Comparison of ENCODE assay signal across 19 cellular contexts in genomic region chr4:4864940-4865704, GRCh38. TPM values are rescaled to one million over a fixed set of nuclear protein-coding genes. Genes with fewer than 3 reads are reported as not detected.
DNase-seq lines count a peak whose midpoint lies in the region; ATAC-seq and TF ChIP-seq lines count a peak whose summit lies in the region.
"Had no signal": no experiment of that assay in that cellular context is flagged by ENCODE, and none has a peak within 500 bp of the region (broad histone marks: within the 10 kb centered on the region; RNA-seq: fewer than 3 reads in every experiment).

No MANE protein-coding gene starts in this region.

- H3K9me3 Mint-ChIP-seq in memory B cell = peaks cover 4% of the 10 kb centered on the region
- H3K9me3 Mint-ChIP-seq: activated naive CD4-positive, alpha-beta T cell treated with anti-CD3 and anti-CD28 coated beads, Interleukin-2, amount 50 U/mL, for 24 hours had no signal

- no peak overlapping the region for H3K27ac ChIP-seq in thoracic aorta
- H3K27ac ChIP-seq: HL-60, upper lobe of right lung had no signal

- peaks cover 24% of the 10 kb centered on the region for H3K27me3 Mint-ChIP-seq in memory B cell

- ATAC-seq in memory B cell (ENCODE audit: low read depth) (no peak), thoracic aorta (ENCODE audit: insufficient number of reproducible peaks, low FRiP score, low read depth) (no peak)
- ATAC-seq: upper lobe of right lung had no signal

- H3K9me3 ChIP-seq in adipocyte (ENCODE audit: control insufficient read depth, low read length) (no peaks in the 10 kb centered on the region), thoracic aorta (no peaks in the 10 kb centered on the region)
- H3K9me3 ChIP-seq: HAP-1, upper lobe of right lung had no signal

- H3K27ac Mint-ChIP-seq in memory B cell = peak overlapping the region; percentile 59
- H3K27ac Mint-ChIP-seq: activated naive CD4-positive, alpha-beta T cell treated with anti-CD3 and anti-CD28 coated beads, Interleukin-2, amount 50 U/mL, for 24 hours had no signal

- DNase-seq in activated T-cell treated with anti-CD3 and anti-CD28 coated beads, Interleukin-2, amount 50 U/mL, for 48 hours = peak; percentile 24 to 25
- DNase-seq in activated T-cell treated with anti-CD3 and anti-CD28 coated beads for 4 hours (no peak), adipocyte (ENCODE audit: low read depth) (no peak), memory B cell (ENCODE audit: low spot score in 2 of 2) (no peak), thoracic aorta (ENCODE audit: low spot score) (no peak), anterior cingulate cortex (lab: John Stamatoyannopoulos, UW) (no peak), putamen (ENCODE audit: low spot score) (no peak)
- DNase-seq in activated effector memory CD4-positive, alpha-beta T cell treated with Interleukin-2 at 50 U/mL for 16 hours = no peak
- DNase-seq: activated CD4-positive, alpha-beta T cell treated with anti-CD3 and anti-CD28 coated beads, Interleukin-2, amount 50 U/mL, for 1 hour; dermis blood vessel endothelial cell; foreskin melanocyte; left cardiac atrium; NCI-H2171; nucleus accumbens; OCI-M1; upper lobe of right lung had no signal

- H3K9ac ChIP-seq in adipocyte (ENCODE audit: low read length) = peak overlapping the region; percentile 57

- H3K36me3 Mint-ChIP-seq in memory B cell = peaks cover 4% of the 10 kb centered on the region

- H3K27me3 ChIP-seq in adipocyte (replicated peaks; ENCODE audit: control insufficient read depth, insufficient read depth, low read length) (peaks cover 5% of the 10 kb centered on the region), thoracic aorta (replicated peaks; ENCODE audit: insufficient read depth) (peaks cover 17% of the 10 kb centered on the region)

- peak overlapping the region; percentile 71 for H3K4me3 ChIP-seq in adipocyte (ENCODE audit: low read length)
- peak overlapping the region; percentile 63 for H3K4me3 ChIP-seq in thoracic aorta
- H3K4me3 ChIP-seq: HAP-1, upper lobe of right lung had no signal

- no peak for TF ChIP-seq CTCF in thoracic aorta (IDR thresholded peaks at IDR 0.05)

- peaks cover 6% of the 10 kb centered on the region for H3K4me1 Mint-ChIP-seq in memory B cell

- H3K4me3 Mint-ChIP-seq in memory B cell = no peak overlapping the region
- H3K4me3 Mint-ChIP-seq: activated naive CD4-positive, alpha-beta T cell treated with anti-CD3 and anti-CD28 coated beads, Interleukin-2, amount 50 U/mL, for 24 hours had no signal

- H3K4me1 ChIP-seq in adipocyte (ENCODE audit: control insufficient read depth, insufficient read depth, low read length) (peaks cover 13% of the 10 kb centered on the region), thoracic aorta (ENCODE audit: control insufficient read depth in 1 of 2, low read depth in 2 of 2) (peaks cover 0 to 20% of the 10 kb centered on the region in 2 donors)
- H3K4me1 ChIP-seq: HAP-1 had no signal

- H3K36me3 ChIP-seq in adipocyte (ENCODE audit: control insufficient read depth, insufficient read depth, low read length, severe bottlenecking) (peaks cover 32% of the 10 kb centered on the region), thoracic aorta (peaks cover 7% of the 10 kb centered on the region)
- H3K36me3 ChIP-seq: upper lobe of right lung had no signal

RNA-seq across cellular contexts. Expression of gene MSX1, which starts 5.7 kb away (rescaled TPM):
- total RNA-seq in thoracic aorta = 10 to 100 TPM; 11.0 to 24.6 TPM

Comparison
In these comparisons a context has a peak if more than half of its experiments do, and no peak if none do; other contexts are left out.
1. DNase-seq: peak in activated T-cell treated with anti-CD3 and anti-CD28 coated beads, Interleukin-2, amount 50 U/mL, for 48 hours (2 of 2); none in activated T-cell treated with anti-CD3 and anti-CD28 coated beads for 4 hours (single experiment), adipocyte (single experiment), memory B cell (0 of 2), thoracic aorta (single experiment), anterior cingulate cortex (0 of 58), putamen (single experiment) and activated effector memory CD4-positive, alpha-beta T cell treated with Interleukin-2 at 50 U/mL for 16 hours (single experiment).